Comparison of ENCODE assay signal across 13 cellular contexts in the genomic region with DNA sequence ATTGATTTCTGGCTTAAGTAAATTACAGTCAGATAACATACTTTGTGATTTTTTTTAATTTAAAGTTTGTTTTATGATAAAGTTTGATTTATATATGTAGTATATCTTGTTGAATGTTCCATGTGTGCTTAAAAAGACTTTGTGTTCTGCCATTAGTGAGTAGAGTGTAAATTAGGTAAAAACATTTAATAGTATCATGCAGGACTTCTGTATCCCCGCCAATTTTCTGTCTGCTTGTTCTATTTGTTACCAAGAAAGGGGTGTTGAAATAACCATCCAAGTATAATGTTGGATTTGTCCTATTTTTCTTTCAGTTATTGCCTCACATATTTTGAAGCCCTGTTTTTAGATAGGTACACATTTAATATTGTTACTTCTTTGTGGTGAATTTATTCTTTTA.
DNase-seq lines count a peak whose midpoint lies in the region; TF ChIP-seq lines count a peak whose summit lies in the region.
"Had no signal": no experiment of that assay in that cellular context is flagged by ENCODE, and none has a peak within 500 bp of the region (broad histone marks: within the 10 kb centered on the region; RNA-seq: fewer than 3 reads in every experiment).

No MANE protein-coding gene starts in this region.

- H3K4me3 Mint-ChIP-seq in glutamatergic neuron (ENCODE audit: unreplicated experiment) (no peak overlapping the region), progenitor cell of endocrine pancreas (ENCODE audit: low read depth) (no peak overlapping the region)
- H3K4me3 Mint-ChIP-seq: B cell; CD8-positive, alpha-beta T cell had no signal

- H3K9me3 Mint-ChIP-seq in glutamatergic neuron (ENCODE audit: unreplicated experiment): peaks cover 19% of the 10 kb centered on the region
- H3K9me3 Mint-ChIP-seq in progenitor cell of endocrine pancreas (ENCODE audit: low read depth): peaks cover 16% of the 10 kb centered on the region

- H3K4me1 Mint-ChIP-seq in glutamatergic neuron (ENCODE audit: low read depth, unreplicated experiment) (peaks cover 2% of the 10 kb centered on the region), progenitor cell of endocrine pancreas (ENCODE audit: low read depth) (peaks cover 3% of the 10 kb centered on the region)

- H3K27me3 Mint-ChIP-seq in glutamatergic neuron (ENCODE audit: unreplicated experiment) (peaks cover 2% of the 10 kb centered on the region), progenitor cell of endocrine pancreas (no peaks in the 10 kb centered on the region)
- H3K27me3 Mint-ChIP-seq: B cell; CD4-positive, CD25-positive, alpha-beta regulatory T cell had no signal

- peak overlapping the region; percentile 48 for H3K27ac Mint-ChIP-seq in glutamatergic neuron (ENCODE audit: unreplicated experiment)
- H3K27ac Mint-ChIP-seq in progenitor cell of endocrine pancreas: peak overlapping the region; percentile 21
- H3K27ac Mint-ChIP-seq: B cell; CD4-positive, CD25-positive, alpha-beta regulatory T cell; CD8-positive, alpha-beta T cell had no signal

- no peak for TF ChIP-seq CTCF in glutamatergic neuron (IDR thresholded peaks at IDR 0.05; ENCODE audit: partially characterized antibody, unreplicated experiment)
- no peak for TF ChIP-seq CTCF in progenitor cell of endocrine pancreas (IDR thresholded peaks at IDR 0.05; ENCODE audit: unreplicated experiment)

- H3K36me3 Mint-ChIP-seq in glutamatergic neuron (ENCODE audit: unreplicated experiment): peaks cover 22% of the 10 kb centered on the region
- peaks cover 9% of the 10 kb centered on the region for H3K36me3 Mint-ChIP-seq in progenitor cell of endocrine pancreas (ENCODE audit: insufficient read depth)
- H3K36me3 Mint-ChIP-seq: CD8-positive, alpha-beta T cell had no signal

- DNase-seq in NCI-H146 treated with DMSO at 0.1 percent for 48 hours (lab: John Stamatoyannopoulos, UW; ENCODE audit: unreplicated experiment) (peak; percentile 48), glutamatergic neuron (no peak), progenitor cell of endocrine pancreas (ENCODE audit: low spot score, unreplicated experiment) (no peak), globus pallidus (ENCODE audit: low spot score) (no peak), NCI-H2029 treated with DMSO at 0.1 percent for 48 hours (lab: John Stamatoyannopoulos, UW) (no peak), T-helper 9 cell (no peak)
- DNase-seq: Caco-2; CD4-positive, CD25-positive, alpha-beta regulatory T cell; CD8-positive, alpha-beta T cell; DMS153; DND-41; GOT3 had no signal
